Comparison of ENCODE assay signal across 8 cellular contexts in genomic region chr9:129333961-129334743, GRCh38.
DNase-seq lines count a peak whose midpoint lies in the region; ATAC-seq, FAIRE-seq and TF ChIP-seq lines count a peak whose summit lies in the region.

No MANE protein-coding gene starts in this region.

- H3K4me1 ChIP-seq in colonic mucosa: peaks cover 23% of the 10 kb centered on the region
- H3K4me1 ChIP-seq in kidney (ENCODE audit: control insufficient read depth in 1 of 2, insufficient read depth in 1 of 2, low read depth in 1 of 2, low read length in 2 of 2): peaks cover 15 to 25% of the 10 kb centered on the region in 2 donors
- H3K4me1 ChIP-seq in smooth muscle cell (ENCODE audit: low read depth): peaks cover 19% of the 10 kb centered on the region

- H3F3A ChIP-seq in smooth muscle cell (ENCODE audit: low read depth): peaks cover 48% of the 10 kb centered on the region

- peak overlapping the region; percentile 59 for H3K4me2 ChIP-seq in smooth muscle cell

- FAIRE-seq in kidney (lab: Jason Lieb, UNC): no peak

- no peak overlapping the region for H2AFZ ChIP-seq in smooth muscle cell (ENCODE audit: low read depth)

- intact Hi-C loops in colonic mucosa (cut with DNase I) (no loop called here), kidney (cut with DNase I) (no loop called here)

- no peak for ATAC-seq in HG02852 (IDR thresholded peaks at IDR 0.05; ENCODE audit: unreplicated experiment)
- ATAC-seq in GM21786 (IDR thresholded peaks at IDR 0.05; ENCODE audit: unreplicated experiment): no peak

- H4K20me1 ChIP-seq in smooth muscle cell (ENCODE audit: low read depth): no peaks in the 10 kb centered on the region

- H3K4me3 ChIP-seq in HL-60 (replicated peaks; ENCODE audit: insufficient read depth, low read length): no peak overlapping the region
- peak overlapping the region; percentile 72 for H3K4me3 ChIP-seq in SK-N-MC
- H3K4me3 ChIP-seq in colonic mucosa: peak overlapping the region; percentile 22
- peak overlapping the region in 1 of 2 donors; percentile 13 for H3K4me3 ChIP-seq in kidney (ENCODE audit: low read length in 2 of 2)
- H3K4me3 ChIP-seq in smooth muscle cell: peak overlapping the region; percentile 5

- H3K9ac ChIP-seq in SK-N-MC (ENCODE audit: insufficient read length): peak overlapping the region; percentile 74
- H3K9ac ChIP-seq in colonic mucosa (ENCODE audit: low read depth in 2 of 2, low read length in 2 of 2): peak overlapping the region; percentile 60 to 64
- H3K9ac ChIP-seq in kidney (ENCODE audit: low read length in 2 of 2): peak overlapping the region; percentile 71 to 82
- H3K9ac ChIP-seq in smooth muscle cell (ENCODE audit: low read depth): peak overlapping the region; percentile 30

- H3K27ac ChIP-seq in HL-60 (replicated peaks): peak overlapping the region; percentile 86
- H3K27ac ChIP-seq in SK-N-MC: peak overlapping the region; percentile 96
- H3K27ac ChIP-seq in colonic mucosa: peak overlapping the region; percentile 58
- H3K27ac ChIP-seq in kidney (ENCODE audit: low read depth in 2 of 2, low read length in 2 of 2): peak overlapping the region; percentile 92 to 98
- H3K27ac ChIP-seq in smooth muscle cell (ENCODE audit: low read depth): peak overlapping the region; percentile 82

- H3K27me3 ChIP-seq in HL-60 (ENCODE audit: insufficient read depth, poor library complexity, severe bottlenecking): no peaks in the 10 kb centered on the region
- no peaks in the 10 kb centered on the region for H3K27me3 ChIP-seq in colonic mucosa
- no peaks in the 10 kb centered on the region for H3K27me3 ChIP-seq in smooth muscle cell (ENCODE audit: low read depth)

- peak; percentile 83 for DNase-seq in Ammon's horn (ENCODE audit: low spot score)
- DNase-seq in HL-60 (ENCODE audit: low read depth in 1 of 2, low spot score in 1 of 2): peak; percentile 96
- DNase-seq in SK-N-MC (ENCODE audit: low read depth, low spot score): no peak
- peak; percentile 84 for DNase-seq in colonic mucosa
- DNase-seq in kidney: peak; percentile 99
- peak; percentile 54 for DNase-seq in smooth muscle cell (lab: John Stamatoyannopoulos, UW; ENCODE audit: unreplicated experiment)

- no peaks in the 10 kb centered on the region for H3K36me3 ChIP-seq in SK-N-MC (ENCODE audit: insufficient read depth, low read length)
- no peaks in the 10 kb centered on the region for H3K36me3 ChIP-seq in colonic mucosa
- no peaks in the 10 kb centered on the region for H3K36me3 ChIP-seq in kidney (ENCODE audit: control insufficient read depth in 1 of 2, insufficient read depth in 2 of 2, low read length in 2 of 2)
- no peaks in the 10 kb centered on the region for H3K36me3 ChIP-seq in smooth muscle cell (ENCODE audit: low read depth)

- no peak for TF ChIP-seq CTCF in HL-60 (IDR thresholded peaks at IDR 0.05; ENCODE audit: insufficient read depth, low read length)
- TF ChIP-seq CTCF in colonic mucosa (IDR thresholded peaks at IDR 0.05): no peak
- no peak for TF ChIP-seq CTCF in kidney (IDR thresholded peaks at IDR 0.05; ENCODE audit: borderline replicate concordance, extremely low read depth, insufficient read depth)
- no peak for TF ChIP-seq CTCF in smooth muscle cell (IDR thresholded peaks at IDR 0.05; ENCODE audit: borderline replicate concordance, insufficient read depth, poor library complexity, severe bottlenecking)

- H3K79me2 ChIP-seq in smooth muscle cell (ENCODE audit: low read depth): no peaks in the 10 kb centered on the region

- H3K9me3 ChIP-seq in SK-N-MC (ENCODE audit: low read depth, low read length) (peaks cover 7% of the 10 kb centered on the region; the same call in 1 of the 2 replicates), colonic mucosa (no peaks in the 10 kb centered on the region), kidney (ENCODE audit: control insufficient read depth in 1 of 2, low read length in 2 of 2) (peaks cover 0 to 11% of the 10 kb centered on the region in 2 donors), smooth muscle cell (replicated peaks; ENCODE audit: low read depth) (no peaks in the 10 kb centered on the region)

- 2% methylated on average over 30 of the region's 30 CpGs for WGBS in smooth muscle cell (ENCODE audit: low lambda C conversion rate)
